In the genomic region with DNA sequence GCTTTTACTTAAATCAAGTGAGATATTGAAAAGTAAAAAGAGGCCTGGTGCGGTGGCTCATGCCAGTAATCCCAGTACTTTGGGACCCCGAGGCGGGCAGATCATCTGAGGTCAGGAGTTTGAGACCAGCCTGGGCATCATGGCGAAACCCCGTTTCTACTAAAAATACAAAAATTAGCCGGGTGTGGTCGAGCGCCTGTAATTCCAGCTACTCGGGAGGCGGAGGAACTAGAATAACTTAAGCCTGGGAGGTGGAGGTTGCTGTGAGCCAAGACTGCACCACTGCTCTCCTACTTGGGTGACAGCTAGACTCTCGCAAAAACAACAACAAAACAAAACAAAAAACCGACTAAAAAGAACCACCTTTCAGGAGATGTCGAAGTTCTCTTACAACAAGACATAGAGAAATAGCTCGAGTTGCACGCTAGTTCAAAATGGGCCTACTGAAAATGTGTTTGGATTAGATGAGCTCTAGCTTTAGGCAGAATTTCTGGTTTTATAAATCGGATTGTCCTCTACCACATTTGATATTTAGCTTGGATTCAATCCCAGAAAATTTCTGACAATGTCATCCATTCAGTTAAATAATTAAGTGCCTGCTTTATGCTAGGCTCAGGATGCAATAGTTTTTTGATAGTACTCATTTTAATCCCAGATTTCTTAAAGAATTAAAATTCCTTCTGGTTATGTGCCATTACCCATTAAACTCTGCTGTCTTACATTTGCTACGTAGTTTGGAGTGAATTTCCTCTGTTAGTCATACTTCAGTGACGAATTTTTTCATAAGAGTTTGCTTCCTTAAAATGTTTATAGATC, we compare ENCODE assay signal across 8 cellular contexts. TPM values are rescaled to one million over a fixed set of nuclear protein-coding genes. Genes with fewer than 3 reads are reported as not detected.
A peak's percentile ranks its signal among the peaks of the same experiment; 100 is the strongest.
DNase-seq lines count a peak whose midpoint lies in the region; ATAC-seq lines count a peak whose summit lies in the region.
"Had no signal": no experiment of that assay in that cellular context is flagged by ENCODE, and none has a peak within 500 bp of the region (broad histone marks: within the 10 kb centered on the region; RNA-seq: fewer than 3 reads in every experiment).

No MANE protein-coding gene starts in this region.

- DNase-seq in CD4-positive, alpha-beta memory T cell, result no peak
- DNase-seq in RKO (ENCODE audit: low spot score) (peak; percentile 26), renal cortical epithelial cell (ENCODE audit: low read depth) (peak; percentile 36), LoVo (ENCODE audit: low spot score) (no peak), NCI-H1417 (lab: John Stamatoyannopoulos, UW) (no peak)
- DNase-seq: NCI-H2227 treated with DMSO at 0.1 percent for 48 hours had no signal

- CTCF ChIA-PET in CD4-positive, alpha-beta memory T cell (lab: Charles Lee; ENCODE audit: partially characterized antibody), result interaction anchor here (0.8 kb wide), 1 partner anchor 147 kb away, joined by 5 read pairs; no protein-coding TSS in a partner anchor

- H3K27ac ChIP-seq in CD4-positive, alpha-beta memory T cell (ENCODE audit: low read depth, low read length), result no peak overlapping the region
- H3K27ac ChIP-seq in esophagus (ENCODE audit: low read depth in 2 of 2, low read length in 1 of 2), result peak overlapping the region; percentile 87 to 90

- H3K4me1 ChIP-seq in CD4-positive, alpha-beta memory T cell (ENCODE audit: insufficient read depth, low read length), result peaks cover 23% of the 10 kb centered on the region
- no peaks in the 10 kb centered on the region for H3K4me1 ChIP-seq in esophagus (ENCODE audit: control insufficient read depth in 2 of 2, insufficient read depth in 2 of 2, low read length in 1 of 2)

- H3K4me3 ChIP-seq in CD4-positive, alpha-beta memory T cell (ENCODE audit: low read length in 2 of 2), result no peak overlapping the region
- no peak overlapping the region for H3K4me3 ChIP-seq in esophagus (ENCODE audit: low read depth in 1 of 2, low read length in 2 of 2)

- ATAC-seq in HG03097 (IDR thresholded peaks at IDR 0.05; ENCODE audit: low FRiP score, unreplicated experiment), result no peak

- peaks cover 0 to 2% of the 10 kb centered on the region in 2 donors for H3K27me3 Mint-ChIP-seq in CD4-positive, alpha-beta memory T cell

- H3K36me3 ChIP-seq in CD4-positive, alpha-beta memory T cell (ENCODE audit: insufficient read depth, low read length), result no peaks in the 10 kb centered on the region
- H3K36me3 ChIP-seq in esophagus (ENCODE audit: control insufficient read depth in 2 of 2, insufficient read depth in 2 of 2, low read length in 1 of 2), result no peaks in the 10 kb centered on the region

- intact Hi-C loops in CD4-positive, alpha-beta memory T cell (cut with micrococcal nuclease), result no loop called here

- H3K36me3 Mint-ChIP-seq in CD4-positive, alpha-beta memory T cell, result peaks cover 4 to 21% of the 10 kb centered on the region in 2 donors

- peaks cover 12 to 28% (median 19%) of the 10 kb centered on the region in 4 donors for H3K4me1 Mint-ChIP-seq in CD4-positive, alpha-beta memory T cell

- H3K27me3 ChIP-seq in CD4-positive, alpha-beta memory T cell (ENCODE audit: insufficient read depth, low read length), result no peaks in the 10 kb centered on the region
- H3K27me3 ChIP-seq in esophagus (ENCODE audit: control insufficient read depth in 1 of 2, insufficient read depth in 2 of 2, low read length in 2 of 2), result no peaks in the 10 kb centered on the region

- H3K4me3 Mint-ChIP-seq in CD4-positive, alpha-beta memory T cell, result peak overlapping the region in 5 of 8 donors; percentile 10 to 64 (median 17)

- H3K27ac Mint-ChIP-seq in CD4-positive, alpha-beta memory T cell, result peak overlapping the region; percentile 49 to 100 (median 97)

- 40 to 50% methylated on average over 18 of the region's 18 CpGs for WGBS in esophagus, 2 donors

- no peaks in the 10 kb centered on the region for H3K9me3 ChIP-seq in CD4-positive, alpha-beta memory T cell (ENCODE audit: control insufficient read depth in 1 of 2, low read length in 2 of 2)
- H3K9me3 ChIP-seq in esophagus (ENCODE audit: control insufficient read depth in 2 of 2, insufficient read depth in 1 of 2, low read depth in 1 of 2, low read length in 1 of 2), result no peaks in the 10 kb centered on the region

- H3K9me3 Mint-ChIP-seq in CD4-positive, alpha-beta memory T cell, result no peaks in the 10 kb centered on the region

- POLR2A ChIA-PET in CD4-positive, alpha-beta memory T cell (lab: Charles Lee; ENCODE audit: partially characterized antibody), result no interaction called here

RNA-seq across cellular contexts. Expression of gene GPCPD1, which starts 1.9 kb away (rescaled TPM):
- 10 to 100 TPM; 67.5 to 71.1 TPM for total RNA-seq in CD4-positive, alpha-beta memory T cell
- 10 to 100 TPM; 25.3 to 31.0 TPM for polyA plus RNA-seq in CD4-positive, alpha-beta memory T cell
- polyA plus RNA-seq in esophagus, result 10 to 100 TPM in 1 of 2 donors, 1 to 10 TPM in 1; 8.5 to 13.3 TPM
- 11.5 TPM in 2 replicates for total RNA-seq in renal cortical epithelial cell

Comparison
In these comparisons a context has a peak if more than half of its experiments do, and no peak if none do; other contexts are left out.
1. DNase-seq: peak in RKO (single experiment) and renal cortical epithelial cell (single experiment); none in CD4-positive, alpha-beta memory T cell (0 of 5), LoVo (single experiment) and NCI-H1417 (0 of 3).